ENCODE assay signal across 8 cellular contexts in genomic region chr12:93569301-93569655, GRCh38. TPM values are rescaled to one million over a fixed set of nuclear protein-coding genes. Genes with fewer than 3 reads are reported as not detected.
DNase-seq lines count a peak whose midpoint lies in the region; ATAC-seq, FAIRE-seq and TF ChIP-seq lines count a peak whose summit lies in the region.

No MANE protein-coding gene starts in this region.

- FAIRE-seq in kidney (lab: Jason Lieb, UNC) (no peak), D721Med (lab: Jason Lieb, UNC) (no peak)

- TF ChIP-seq CTCF in kidney (IDR thresholded peaks at IDR 0.05; ENCODE audit: borderline replicate concordance, extremely low read depth, insufficient read depth) (no peak), tibial artery (IDR thresholded peaks at IDR 0.05) (no peak), D721Med (IDR thresholded peaks at IDR 0.05; ENCODE audit: insufficient read depth, missing control alignments) (no peak)

- no peak overlapping the region for H3K9ac ChIP-seq in kidney (ENCODE audit: low read length in 2 of 2)

- peak overlapping the region in 1 of 2 donors; percentile 49 for H3K27ac ChIP-seq in kidney (ENCODE audit: low read depth in 2 of 2, low read length in 2 of 2)
- no peak overlapping the region for H3K27ac ChIP-seq in tibial artery

- H3K4me3 ChIP-seq in kidney (ENCODE audit: low read length in 2 of 2) = peak overlapping the region; percentile 66 to 67
- H3K4me3 ChIP-seq in tibial artery = peak overlapping the region; percentile 73 to 77

- DNase-seq in activated T-cell treated with anti-CD3 and anti-CD28 coated beads, Interleukin-2, amount 50 U/mL, for 4 hours = no peak
- DNase-seq in activated T-cell treated with anti-CD3 and anti-CD28 coated beads for 4 hours (no peak), kidney (no peak), tibial artery (no peak), D721Med (ENCODE audit: insufficient read length, low spot score) (no peak), foreskin melanocyte (no peak)
- DNase-seq in activated CD8-positive, alpha-beta T cell treated with anti-CD3 and anti-CD28 coated beads, Interleukin-2, amount 10 ng/mL, durations not matched to agents 7 days and 5 days = no peak
- DNase-seq in stimulated activated naive CD4-positive, alpha-beta T cell treated with Interleukin-2 at 50 U/mL for 16 hours (lab: John Stamatoyannopoulos, UW) = no peak

- POLR2A ChIA-PET in activated CD8-positive, alpha-beta T cell treated with anti-CD3 and anti-CD28 coated beads, Interleukin-2, amount 10 ng/mL, durations not matched to agents 7 days and 5 days (lab: Charles Lee) = interaction anchor here (0.6 to 2.1 kb wide), 5 partner anchors 27 to 533 kb away, joined by 3 to 8 read pairs (median 5); no protein-coding TSS in a partner anchor

- no peak for ATAC-seq in activated T-cell treated with anti-CD3 and anti-CD28 coated beads, Interleukin-2, amount 50 U/mL, for 4 hours
- peak; percentile 0 for ATAC-seq in activated CD8-positive, alpha-beta T cell treated with anti-CD3 and anti-CD28 coated beads, Interleukin-2, amount 10 ng/mL, durations not matched to agents 7 days and 5 days

- peak overlapping the region; percentile 90 for H3K27ac Mint-ChIP-seq in activated CD8-positive, alpha-beta T cell treated with anti-CD3 and anti-CD28 coated beads, Interleukin-2, amount 10 ng/mL, durations not matched to agents 7 days and 5 days

- H3K36me3 Mint-ChIP-seq in activated T-cell treated with anti-CD3 and anti-CD28 coated beads, Interleukin-2, amount 50 U/mL, for 4 hours (ENCODE audit: insufficient read depth) = peaks cover 3% of the 10 kb centered on the region
- peaks cover 28% of the 10 kb centered on the region for H3K36me3 Mint-ChIP-seq in activated CD8-positive, alpha-beta T cell treated with anti-CD3 and anti-CD28 coated beads, Interleukin-2, amount 10 ng/mL, durations not matched to agents 7 days and 5 days (ENCODE audit: low read depth)

- H3K36me3 ChIP-seq in kidney (ENCODE audit: control insufficient read depth in 1 of 2, insufficient read depth in 2 of 2, low read length in 2 of 2) (peaks cover 0 to 2% of the 10 kb centered on the region in 2 donors), tibial artery (no peaks in the 10 kb centered on the region)

- peaks cover 3% of the 10 kb centered on the region for H3K27me3 Mint-ChIP-seq in activated T-cell treated with anti-CD3 and anti-CD28 coated beads, Interleukin-2, amount 50 U/mL, for 4 hours (ENCODE audit: low read depth)
- peaks cover 7% of the 10 kb centered on the region for H3K27me3 Mint-ChIP-seq in activated CD8-positive, alpha-beta T cell treated with anti-CD3 and anti-CD28 coated beads, Interleukin-2, amount 10 ng/mL, durations not matched to agents 7 days and 5 days (ENCODE audit: low read depth)

- H3K9me3 Mint-ChIP-seq in activated T-cell treated with anti-CD3 and anti-CD28 coated beads, Interleukin-2, amount 50 U/mL, for 4 hours = no peaks in the 10 kb centered on the region
- no peaks in the 10 kb centered on the region for H3K9me3 Mint-ChIP-seq in activated CD8-positive, alpha-beta T cell treated with anti-CD3 and anti-CD28 coated beads, Interleukin-2, amount 10 ng/mL, durations not matched to agents 7 days and 5 days (ENCODE audit: insufficient read depth)

- CTCF ChIA-PET in activated CD8-positive, alpha-beta T cell treated with anti-CD3 and anti-CD28 coated beads, Interleukin-2, amount 10 ng/mL, durations not matched to agents 7 days and 5 days (lab: Charles Lee) = interaction anchor here (0.6 to 10.7 kb wide), 31 partner anchors 11 to 581 kb away, joined by 3 to 178 read pairs (median 4); partner anchors contain the start of genes CRADD and MRPL42

- peaks cover 25% of the 10 kb centered on the region for H3K4me1 Mint-ChIP-seq in activated T-cell treated with anti-CD3 and anti-CD28 coated beads, Interleukin-2, amount 50 U/mL, for 4 hours (ENCODE audit: low read depth)
- peaks cover 31% of the 10 kb centered on the region for H3K4me1 Mint-ChIP-seq in activated CD8-positive, alpha-beta T cell treated with anti-CD3 and anti-CD28 coated beads, Interleukin-2, amount 10 ng/mL, durations not matched to agents 7 days and 5 days (ENCODE audit: low read depth)

- H3K9me3 ChIP-seq in kidney (ENCODE audit: control insufficient read depth in 1 of 2, low read length in 2 of 2) (no peaks in the 10 kb centered on the region), tibial artery (no peaks in the 10 kb centered on the region)

- H3K4me3 Mint-ChIP-seq in activated T-cell treated with anti-CD3 and anti-CD28 coated beads, Interleukin-2, amount 50 U/mL, for 4 hours = peak overlapping the region; percentile 88
- H3K4me3 Mint-ChIP-seq in activated CD8-positive, alpha-beta T cell treated with anti-CD3 and anti-CD28 coated beads, Interleukin-2, amount 10 ng/mL, durations not matched to agents 7 days and 5 days = peak overlapping the region; percentile 91

- intact Hi-C loops in kidney (cut with DNase I) = loop anchor here (10.0 kb wide), 2 partner anchors 64 to 406 kb away; no protein-coding TSS in a partner anchor
- intact Hi-C loops in tibial artery (cut with DNase I; ENCODE audit: low total_unique reads) = loop anchor here (10.0 kb wide), 3 partner anchors 54 to 406 kb away; no protein-coding TSS in a partner anchor

- H3K27me3 ChIP-seq in tibial artery = peaks cover 0 to 24% of the 10 kb centered on the region in 2 donors

- peaks cover 2% of the 10 kb centered on the region in 2 donors for H3K4me1 ChIP-seq in kidney (ENCODE audit: control insufficient read depth in 1 of 2, insufficient read depth in 1 of 2, low read depth in 1 of 2, low read length in 2 of 2)
- peaks cover 0 to 29% (median 18%) of the 10 kb centered on the region in 4 donors for H3K4me1 ChIP-seq in tibial artery

RNA-seq across cellular contexts. Expression of gene SOCS2, which starts 3.2 kb away (rescaled TPM):
- total RNA-seq in activated T-cell treated with anti-CD3 and anti-CD28 coated beads, Interleukin-2, amount 50 U/mL, for 4 hours = 10 to 100 TPM in 1 of 3 donors, 1 to 10 TPM in 2; 6.5 to 10.9 (median 8.6) TPM
- total RNA-seq in activated CD8-positive, alpha-beta T cell treated with anti-CD3 and anti-CD28 coated beads, Interleukin-2, amount 10 ng/mL, durations not matched to agents 7 days and 5 days = 10 to 100 TPM; 33.7 to 39.0 TPM
- 25.7 TPM for total RNA-seq in kidney
- 32.2 TPM for polyA plus RNA-seq in kidney (ENCODE audit: insufficient read depth, low read depth, low replicate concordance)
